15 cellular contexts compared by ENCODE assay signal in the genomic region with DNA sequence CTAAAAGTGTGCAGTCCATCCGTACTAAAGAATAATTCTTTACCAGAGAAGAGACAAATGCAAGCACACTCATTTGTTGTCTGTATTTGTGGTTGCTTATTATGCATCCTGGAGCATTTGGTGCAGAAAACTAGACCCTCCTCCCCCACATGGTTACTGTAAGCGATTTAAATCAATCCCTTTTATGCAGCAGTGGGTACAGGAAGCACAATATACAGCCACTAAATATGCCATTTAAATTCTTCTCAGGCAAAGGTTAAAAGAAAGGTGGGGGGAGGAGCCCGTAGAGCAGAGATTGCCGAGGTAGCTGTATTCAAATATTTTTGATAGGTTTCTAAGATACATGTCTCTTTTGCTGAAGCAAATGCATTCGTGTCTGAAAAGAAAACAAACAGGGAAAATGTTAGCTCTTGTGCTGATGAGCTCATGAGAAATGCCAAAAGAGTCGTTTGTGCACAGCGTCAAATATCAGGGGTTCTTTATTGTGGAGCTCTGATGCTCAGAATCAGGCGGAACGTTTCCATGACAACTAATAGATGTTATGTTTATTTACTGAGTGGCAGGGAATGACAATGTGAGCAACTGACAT.
DNase-seq lines count a peak whose midpoint lies in the region; ATAC-seq and TF ChIP-seq lines count a peak whose summit lies in the region.
"Had no signal": no experiment of that assay in that cellular context is flagged by ENCODE, and none has a peak within 500 bp of the region (broad histone marks: within the 10 kb centered on the region; RNA-seq: fewer than 3 reads in every experiment).

No MANE protein-coding gene starts in this region.

- no peaks in the 10 kb centered on the region for H3K79me2 ChIP-seq in PC-9 (ENCODE audit: low read depth)

- POLR2A ChIA-PET in HEK293T (lab: Yijun Ruan, JAX): interaction anchor here (0.8 to 1.8 kb wide), 2 partner anchors 27 to 234 kb away, joined by 3 to 4 read pairs; partner anchors contain the start of gene CYCS
- POLR2A ChIA-PET in PC-9 (lab: Charles Lee; ENCODE audit: unreplicated experiment): interaction anchor here (0.6 kb wide), 1 partner anchor 13 kb away, joined by 3 read pairs; no protein-coding TSS in a partner anchor

- peak; percentile 44 for DNase-seq in HEK293T (ENCODE audit: extremely low spot score)
- peak; percentile 84 for DNase-seq in NCI-H345 (lab: John Stamatoyannopoulos, UW)
- DNase-seq in endodermal cell: no peak
- DNase-seq in putamen (ENCODE audit: low spot score): peak; percentile 75
- no peak for DNase-seq in upper lobe of left lung
- DNase-seq in foreskin keratinocyte: no peak
- no peak for DNase-seq in activated T-cell treated with anti-CD3 and anti-CD28 coated beads for 4 hours
- no peak for DNase-seq in PC-9
- DNase-seq: activated CD8-positive, alpha-beta T cell treated with anti-CD3 and anti-CD28 coated beads for 36 hours; adrenal gland; CD8-positive, alpha-beta memory T cell; erythroblast; stimulated activated naive CD8-positive, alpha-beta T cell treated with anti-CD3 and anti-CD28 coated beads, Interleukin-15, Interleukin-2, amounts not matched to agents 100 U/mL and 50 U/mL, for 24 hours had no signal

- no peak overlapping the region for H3K9ac ChIP-seq in endodermal cell (ENCODE audit: extremely low read depth, low read length, poor library complexity, severe bottlenecking)

- CTCF ChIA-PET in HEK293T (lab: Yijun Ruan, JAX) (interaction anchor here (0.7 kb wide), 1 partner anchor 100 kb away, joined by 3 read pairs; no protein-coding TSS in a partner anchor), PC-9 (lab: Charles Lee) (interaction anchor here (0.6 kb wide), 1 partner anchor 721 kb away, joined by 5 read pairs; no protein-coding TSS in a partner anchor)

- no peak overlapping the region for H3K4me3 Mint-ChIP-seq in endodermal cell
- H3K4me3 Mint-ChIP-seq: activated CD8-positive, alpha-beta T cell treated with anti-CD3 and anti-CD28 coated beads for 36 hours; CD8-positive, alpha-beta memory T cell had no signal

- no peak for ATAC-seq in upper lobe of left lung (ENCODE audit: low FRiP score in 2 of 2)
- no peak for ATAC-seq in foreskin keratinocyte
- ATAC-seq: activated CD8-positive, alpha-beta T cell treated with anti-CD3 and anti-CD28 coated beads for 36 hours; left lobe of liver; stimulated activated naive CD8-positive, alpha-beta T cell treated with anti-CD3 and anti-CD28 coated beads, Interleukin-15, Interleukin-2, amounts not matched to agents 100 U/mL and 50 U/mL, for 24 hours had no signal

- TF ChIP-seq CTCF in endodermal cell (conservative IDR thresholded peaks at IDR 0.05) (no peak), upper lobe of left lung (IDR thresholded peaks at IDR 0.05) (no peak), foreskin keratinocyte (conservative IDR thresholded peaks at IDR 0.05) (no peak), PC-9 (conservative IDR thresholded peaks at IDR 0.05) (no peak)

- no peak overlapping the region for H3K27ac Mint-ChIP-seq in endodermal cell
- H3K27ac Mint-ChIP-seq: activated CD8-positive, alpha-beta T cell treated with anti-CD3 and anti-CD28 coated beads for 36 hours; CD8-positive, alpha-beta memory T cell had no signal

- 86 to 90% methylated on average over 6 to 9 of the region's 9 CpGs for WGBS in endodermal cell (ENCODE audit: insufficient coverage in 1 of 2, insufficient read length in 1 of 2), 2 experiments
- WGBS in upper lobe of left lung, 2 donors: 27 to 41% methylated on average over 9 of the region's 9 CpGs

- no peak for TF ChIP-seq POLR2A in upper lobe of left lung (IDR thresholded peaks at IDR 0.05)

- H3K27me3 ChIP-seq in endodermal cell (ENCODE audit: control insufficient read depth, insufficient read depth, low read length, poor library complexity, severe bottlenecking) (no peaks in the 10 kb centered on the region), upper lobe of left lung (no peaks in the 10 kb centered on the region), foreskin keratinocyte (peaks cover 10% of the 10 kb centered on the region), PC-9 (ENCODE audit: insufficient read depth, low read depth) (peaks cover 42% of the 10 kb centered on the region)
- H3K27me3 ChIP-seq: adrenal gland had no signal

- H3K36me3 ChIP-seq in endodermal cell (ENCODE audit: control insufficient read depth, insufficient read depth, low read length): no peaks in the 10 kb centered on the region
- H3K36me3 ChIP-seq in upper lobe of left lung: no peaks in the 10 kb centered on the region
- no peaks in the 10 kb centered on the region for H3K36me3 ChIP-seq in PC-9 (ENCODE audit: low read depth)
- H3K36me3 ChIP-seq: adrenal gland had no signal

- BruUV-seq in PC-9 (replicated peaks; lab: Mats Ljungman, UMichigan): no TSS peak

- H3K4me2 ChIP-seq in PC-9: no peak overlapping the region

- H3K9me2 ChIP-seq in PC-9 (ENCODE audit: insufficient read depth): no peaks in the 10 kb centered on the region

- peak overlapping the region; percentile 84 for H3K27ac ChIP-seq in endodermal cell (ENCODE audit: low read depth, low read length)
- H3K27ac ChIP-seq in upper lobe of left lung: no peak overlapping the region
- H3K27ac ChIP-seq in foreskin keratinocyte: no peak overlapping the region
- H3K27ac ChIP-seq in PC-9: no peak overlapping the region
- H3K27ac ChIP-seq: SK-N-MC had no signal

- H3K9me3 ChIP-seq in endodermal cell (ENCODE audit: control insufficient read depth, low read length) (no peaks in the 10 kb centered on the region), upper lobe of left lung (no peaks in the 10 kb centered on the region), PC-9 (ENCODE audit: insufficient read depth, low read depth) (no peaks in the 10 kb centered on the region)
- H3K9me3 ChIP-seq: adrenal gland had no signal

- no peak overlapping the region for H3K4me3 ChIP-seq in endodermal cell (ENCODE audit: low read length)
- no peak overlapping the region for H3K4me3 ChIP-seq in upper lobe of left lung
- H3K4me3 ChIP-seq in PC-9: no peak overlapping the region
- H3K4me3 ChIP-seq: adrenal gland, SK-N-MC had no signal

- intact Hi-C loops in PC-9 (cut with micrococcal nuclease; ENCODE audit: unreplicated experiment): no loop called here

- H3K27me3 Mint-ChIP-seq in endodermal cell (ENCODE audit: insufficient read depth): no peaks in the 10 kb centered on the region

- no peaks in the 10 kb centered on the region for H3K9me3 Mint-ChIP-seq in endodermal cell
- H3K9me3 Mint-ChIP-seq: activated CD8-positive, alpha-beta T cell treated with anti-CD3 and anti-CD28 coated beads for 36 hours; CD8-positive, alpha-beta memory T cell had no signal

- H3F3A ChIP-seq in PC-9 (ENCODE audit: insufficient read depth, low read depth): no peaks in the 10 kb centered on the region

- no peak overlapping the region for H2AFZ ChIP-seq in PC-9

- TF ChIP-seq EP300 in upper lobe of left lung (IDR thresholded peaks at IDR 0.05): no peak

- H3K4me1 ChIP-seq in endodermal cell (ENCODE audit: control insufficient read depth, insufficient read depth, low read length) (no peaks in the 10 kb centered on the region), upper lobe of left lung (no peaks in the 10 kb centered on the region), foreskin keratinocyte (no peaks in the 10 kb centered on the region), PC-9 (replicated peaks; ENCODE audit: insufficient read depth) (no peaks in the 10 kb centered on the region)
- H3K4me1 ChIP-seq: adrenal gland had no signal

- no peaks in the 10 kb centered on the region for H3K4me1 Mint-ChIP-seq in endodermal cell
- H3K4me1 Mint-ChIP-seq: CD8-positive, alpha-beta memory T cell had no signal

- no peaks in the 10 kb centered on the region for H4K20me1 ChIP-seq in PC-9 (ENCODE audit: insufficient read depth)

- H3K36me3 Mint-ChIP-seq in endodermal cell (ENCODE audit: low read depth): no peaks in the 10 kb centered on the region
- H3K36me3 Mint-ChIP-seq: CD8-positive, alpha-beta memory T cell had no signal

TF ChIP-seq in HEK293T, 16 proteins besides CTCF, POLR2A, EP300 and RAD21:
- peak; percentile 54 for TF ChIP-seq PKNOX1 (IDR thresholded peaks at IDR 0.05)
- TF ChIP-seq FOXA1 (IDR thresholded peaks at IDR 0.05): no peak

Comparison
In these comparisons a context has a peak if more than half of its experiments do, and no peak if none do; other contexts are left out.
1. DNase-seq: peak in HEK293T (single experiment), NCI-H345 (single experiment) and putamen (single experiment); none in endodermal cell (single experiment), upper lobe of left lung (0 of 2), foreskin keratinocyte (0 of 2), activated T-cell treated with anti-CD3 and anti-CD28 coated beads for 4 hours (single experiment) and PC-9 (0 of 2).